Comparison of ENCODE assay signal across 1 cellular context in the genomic region with DNA sequence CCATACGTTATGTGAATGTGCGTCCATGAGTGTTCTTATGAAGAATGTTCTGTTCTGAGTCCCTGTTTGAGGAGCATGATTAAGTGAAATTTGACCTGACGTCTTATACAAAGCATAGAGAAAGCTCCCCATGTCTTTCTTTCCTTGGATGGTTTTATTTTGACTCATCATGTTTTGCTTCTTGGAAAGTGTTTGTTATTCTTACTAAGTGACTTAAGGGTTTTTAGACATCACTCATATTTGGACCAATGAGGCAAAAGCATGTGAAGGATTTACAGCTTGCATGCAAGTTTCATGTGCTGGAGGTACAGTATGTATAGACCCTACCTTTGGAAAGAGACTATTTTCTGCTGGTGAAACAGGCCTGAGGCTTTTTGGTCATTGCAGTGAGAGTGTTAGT.
TF ChIP-seq lines count a peak whose summit lies in the region.

No MANE protein-coding gene starts in this region.

TF ChIP-seq in HEK293, 187 proteins besides CTCF, POLR2A, EP300 and RAD21 (continued from another document and continues in another):
- TF ChIP-seq, protein P1, sequence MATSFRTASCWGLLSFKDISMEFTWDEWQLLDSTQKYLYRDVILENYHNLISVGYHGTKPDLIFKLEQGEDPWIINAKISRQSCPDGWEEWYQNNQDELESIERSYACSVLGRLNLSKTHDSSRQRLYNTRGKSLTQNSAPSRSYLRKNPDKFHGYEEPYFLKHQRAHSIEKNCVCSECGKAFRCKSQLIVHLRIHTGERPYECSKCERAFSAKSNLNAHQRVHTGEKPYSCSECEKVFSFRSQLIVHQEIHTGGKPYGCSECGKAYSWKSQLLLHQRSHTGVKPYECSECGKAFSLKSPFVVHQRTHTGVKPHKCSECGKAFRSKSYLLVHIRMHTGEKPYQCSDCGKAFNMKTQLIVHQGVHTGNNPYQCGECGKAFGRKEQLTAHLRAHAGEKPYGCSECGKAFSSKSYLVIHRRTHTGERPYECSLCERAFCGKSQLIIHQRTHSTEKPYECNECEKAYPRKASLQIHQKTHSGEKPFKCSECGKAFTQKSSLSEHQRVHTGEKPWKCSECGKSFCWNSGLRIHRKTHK (tag by site-specific recombination; IDR thresholded peaks at IDR 0.05), result no peak
- TF ChIP-seq ZNF707 (tag by site-specific recombination; IDR thresholded peaks at IDR 0.05), result no peak
- TF ChIP-seq ZXDB (tag by site-specific recombination; IDR thresholded peaks at IDR 0.05), result 0 out of 2 replicates have a peak, but pooled peaks have one; percentile 33
- no peak for TF ChIP-seq REPIN1 (tag by site-specific recombination; IDR thresholded peaks at IDR 0.05; ENCODE audit: low read depth)
- TF ChIP-seq, protein P2, sequence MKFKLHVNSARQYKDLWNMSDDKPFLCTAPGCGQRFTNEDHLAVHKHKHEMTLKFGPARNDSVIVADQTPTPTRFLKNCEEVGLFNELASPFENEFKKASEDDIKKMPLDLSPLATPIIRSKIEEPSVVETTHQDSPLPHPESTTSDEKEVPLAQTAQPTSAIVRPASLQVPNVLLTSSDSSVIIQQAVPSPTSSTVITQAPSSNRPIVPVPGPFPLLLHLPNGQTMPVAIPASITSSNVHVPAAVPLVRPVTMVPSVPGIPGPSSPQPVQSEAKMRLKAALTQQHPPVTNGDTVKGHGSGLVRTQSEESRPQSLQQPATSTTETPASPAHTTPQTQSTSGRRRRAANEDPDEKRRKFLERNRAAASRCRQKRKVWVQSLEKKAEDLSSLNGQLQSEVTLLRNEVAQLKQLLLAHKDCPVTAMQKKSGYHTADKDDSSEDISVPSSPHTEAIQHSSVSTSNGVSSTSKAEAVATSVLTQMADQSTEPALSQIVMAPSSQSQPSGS (tag by site-specific recombination; IDR thresholded peaks at IDR 0.05; ENCODE audit: low read depth), result no peak
- no peak for TF ChIP-seq ZNF596 (tag by site-specific recombination; IDR thresholded peaks at IDR 0.05)
- TF ChIP-seq ZNF112 (tag by site-specific recombination; IDR thresholded peaks at IDR 0.05), result no peak
- no peak for TF ChIP-seq ZNF354C (tag by site-specific recombination; IDR thresholded peaks at IDR 0.05; ENCODE audit: borderline replicate concordance, low read depth)
- TF ChIP-seq ZNF394 (tag by site-specific recombination; IDR thresholded peaks at IDR 0.05; ENCODE audit: borderline replicate concordance), result 0 out of 2 replicates have a peak, but pooled peaks have one; percentile 11
- peak; percentile 30; the same call in 1 of the 2 replicates for TF ChIP-seq WT1 (tag by site-specific recombination; IDR thresholded peaks at IDR 0.05)
- TF ChIP-seq ZIC2 (tag by site-specific recombination; IDR thresholded peaks at IDR 0.05), result no peak
- TF ChIP-seq ZFHX2 (tag by site-specific recombination; conservative IDR thresholded peaks at IDR 0.05), result no peak
- TF ChIP-seq, protein P3, sequence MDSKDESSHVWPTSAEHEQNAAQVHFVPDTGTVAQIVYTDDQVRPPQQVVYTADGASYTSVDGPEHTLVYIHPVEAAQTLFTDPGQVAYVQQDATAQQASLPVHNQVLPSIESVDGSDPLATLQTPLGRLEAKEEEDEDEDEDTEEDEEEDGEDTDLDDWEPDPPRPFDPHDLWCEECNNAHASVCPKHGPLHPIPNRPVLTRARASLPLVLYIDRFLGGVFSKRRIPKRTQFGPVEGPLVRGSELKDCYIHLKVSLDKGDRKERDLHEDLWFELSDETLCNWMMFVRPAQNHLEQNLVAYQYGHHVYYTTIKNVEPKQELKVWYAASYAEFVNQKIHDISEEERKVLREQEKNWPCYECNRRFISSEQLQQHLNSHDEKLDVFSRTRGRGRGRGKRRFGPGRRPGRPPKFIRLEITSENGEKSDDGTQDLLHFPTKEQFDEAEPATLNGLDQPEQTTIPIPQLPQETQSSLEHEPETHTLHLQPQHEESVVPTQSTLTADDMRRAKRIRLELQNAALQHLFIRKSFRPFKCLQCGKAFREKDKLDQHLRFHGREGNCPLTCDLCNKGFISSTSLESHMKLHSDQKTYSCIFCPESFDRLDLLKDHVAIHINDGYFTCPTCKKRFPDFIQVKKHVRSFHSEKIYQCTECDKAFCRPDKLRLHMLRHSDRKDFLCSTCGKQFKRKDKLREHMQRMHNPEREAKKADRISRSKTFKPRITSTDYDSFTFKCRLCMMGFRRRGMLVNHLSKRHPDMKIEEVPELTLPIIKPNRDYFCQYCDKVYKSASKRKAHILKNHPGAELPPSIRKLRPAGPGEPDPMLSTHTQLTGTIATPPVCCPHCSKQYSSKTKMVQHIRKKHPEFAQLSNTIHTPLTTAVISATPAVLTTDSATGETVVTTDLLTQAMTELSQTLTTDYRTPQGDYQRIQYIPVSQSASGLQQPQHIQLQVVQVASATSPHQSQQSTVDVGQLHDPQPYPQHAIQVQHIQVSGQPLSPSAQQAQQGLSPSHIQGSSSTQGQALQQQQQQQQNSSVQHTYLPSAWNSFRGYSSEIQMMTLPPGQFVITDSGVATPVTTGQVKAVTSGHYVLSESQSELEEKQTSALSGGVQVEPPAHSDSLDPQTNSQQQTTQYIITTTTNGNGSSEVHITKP (tag by site-specific recombination; IDR thresholded peaks at IDR 0.05), result 0 out of 2 replicates have a peak, but pooled peaks have one; percentile 21
- TF ChIP-seq FEZF1 (tag by site-specific recombination; IDR thresholded peaks at IDR 0.05), result peak; percentile 72
- TF ChIP-seq ZNF391 (tag by site-specific recombination; IDR thresholded peaks at IDR 0.05; ENCODE audit: borderline replicate concordance, low read depth), result no peak
- TF ChIP-seq, protein P4, sequence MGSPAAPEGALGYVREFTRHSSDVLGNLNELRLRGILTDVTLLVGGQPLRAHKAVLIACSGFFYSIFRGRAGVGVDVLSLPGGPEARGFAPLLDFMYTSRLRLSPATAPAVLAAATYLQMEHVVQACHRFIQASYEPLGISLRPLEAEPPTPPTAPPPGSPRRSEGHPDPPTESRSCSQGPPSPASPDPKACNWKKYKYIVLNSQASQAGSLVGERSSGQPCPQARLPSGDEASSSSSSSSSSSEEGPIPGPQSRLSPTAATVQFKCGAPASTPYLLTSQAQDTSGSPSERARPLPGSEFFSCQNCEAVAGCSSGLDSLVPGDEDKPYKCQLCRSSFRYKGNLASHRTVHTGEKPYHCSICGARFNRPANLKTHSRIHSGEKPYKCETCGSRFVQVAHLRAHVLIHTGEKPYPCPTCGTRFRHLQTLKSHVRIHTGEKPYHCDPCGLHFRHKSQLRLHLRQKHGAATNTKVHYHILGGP (tag by site-specific recombination; IDR thresholded peaks at IDR 0.05), result peak; percentile 96
- TF ChIP-seq ZNF791 (tag by site-specific recombination; IDR thresholded peaks at IDR 0.05), result no peak
- TF ChIP-seq GFI1B (tag by site-specific recombination; IDR thresholded peaks at IDR 0.05), result 0 out of 2 replicates have a peak, but pooled peaks have one; percentile 25
- 0 out of 2 replicates have a peak, but pooled peaks have one; percentile 39 for TF ChIP-seq KLF10 (tag by site-specific recombination; IDR thresholded peaks at IDR 0.05)
- no peak for TF ChIP-seq ZBTB21 (tag by site-specific recombination; IDR thresholded peaks at IDR 0.05)
- TF ChIP-seq, protein P5, sequence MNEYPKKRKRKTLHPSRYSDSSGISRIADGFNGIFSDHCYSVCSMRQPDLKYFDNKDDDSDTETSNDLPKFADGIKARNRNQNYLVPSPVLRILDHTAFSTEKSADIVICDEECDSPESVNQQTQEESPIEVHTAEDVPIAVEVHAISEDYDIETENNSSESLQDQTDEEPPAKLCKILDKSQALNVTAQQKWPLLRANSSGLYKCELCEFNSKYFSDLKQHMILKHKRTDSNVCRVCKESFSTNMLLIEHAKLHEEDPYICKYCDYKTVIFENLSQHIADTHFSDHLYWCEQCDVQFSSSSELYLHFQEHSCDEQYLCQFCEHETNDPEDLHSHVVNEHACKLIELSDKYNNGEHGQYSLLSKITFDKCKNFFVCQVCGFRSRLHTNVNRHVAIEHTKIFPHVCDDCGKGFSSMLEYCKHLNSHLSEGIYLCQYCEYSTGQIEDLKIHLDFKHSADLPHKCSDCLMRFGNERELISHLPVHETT (tag by site-specific recombination; IDR thresholded peaks at IDR 0.05), result peak; percentile 48; the same call in 1 of the 2 replicates
- TF ChIP-seq ZSCAN16 (tag by site-specific recombination; IDR thresholded peaks at IDR 0.05), result no peak
- no peak for TF ChIP-seq ZNF558 (tag by site-specific recombination; IDR thresholded peaks at IDR 0.05)
- TF ChIP-seq, protein P6, sequence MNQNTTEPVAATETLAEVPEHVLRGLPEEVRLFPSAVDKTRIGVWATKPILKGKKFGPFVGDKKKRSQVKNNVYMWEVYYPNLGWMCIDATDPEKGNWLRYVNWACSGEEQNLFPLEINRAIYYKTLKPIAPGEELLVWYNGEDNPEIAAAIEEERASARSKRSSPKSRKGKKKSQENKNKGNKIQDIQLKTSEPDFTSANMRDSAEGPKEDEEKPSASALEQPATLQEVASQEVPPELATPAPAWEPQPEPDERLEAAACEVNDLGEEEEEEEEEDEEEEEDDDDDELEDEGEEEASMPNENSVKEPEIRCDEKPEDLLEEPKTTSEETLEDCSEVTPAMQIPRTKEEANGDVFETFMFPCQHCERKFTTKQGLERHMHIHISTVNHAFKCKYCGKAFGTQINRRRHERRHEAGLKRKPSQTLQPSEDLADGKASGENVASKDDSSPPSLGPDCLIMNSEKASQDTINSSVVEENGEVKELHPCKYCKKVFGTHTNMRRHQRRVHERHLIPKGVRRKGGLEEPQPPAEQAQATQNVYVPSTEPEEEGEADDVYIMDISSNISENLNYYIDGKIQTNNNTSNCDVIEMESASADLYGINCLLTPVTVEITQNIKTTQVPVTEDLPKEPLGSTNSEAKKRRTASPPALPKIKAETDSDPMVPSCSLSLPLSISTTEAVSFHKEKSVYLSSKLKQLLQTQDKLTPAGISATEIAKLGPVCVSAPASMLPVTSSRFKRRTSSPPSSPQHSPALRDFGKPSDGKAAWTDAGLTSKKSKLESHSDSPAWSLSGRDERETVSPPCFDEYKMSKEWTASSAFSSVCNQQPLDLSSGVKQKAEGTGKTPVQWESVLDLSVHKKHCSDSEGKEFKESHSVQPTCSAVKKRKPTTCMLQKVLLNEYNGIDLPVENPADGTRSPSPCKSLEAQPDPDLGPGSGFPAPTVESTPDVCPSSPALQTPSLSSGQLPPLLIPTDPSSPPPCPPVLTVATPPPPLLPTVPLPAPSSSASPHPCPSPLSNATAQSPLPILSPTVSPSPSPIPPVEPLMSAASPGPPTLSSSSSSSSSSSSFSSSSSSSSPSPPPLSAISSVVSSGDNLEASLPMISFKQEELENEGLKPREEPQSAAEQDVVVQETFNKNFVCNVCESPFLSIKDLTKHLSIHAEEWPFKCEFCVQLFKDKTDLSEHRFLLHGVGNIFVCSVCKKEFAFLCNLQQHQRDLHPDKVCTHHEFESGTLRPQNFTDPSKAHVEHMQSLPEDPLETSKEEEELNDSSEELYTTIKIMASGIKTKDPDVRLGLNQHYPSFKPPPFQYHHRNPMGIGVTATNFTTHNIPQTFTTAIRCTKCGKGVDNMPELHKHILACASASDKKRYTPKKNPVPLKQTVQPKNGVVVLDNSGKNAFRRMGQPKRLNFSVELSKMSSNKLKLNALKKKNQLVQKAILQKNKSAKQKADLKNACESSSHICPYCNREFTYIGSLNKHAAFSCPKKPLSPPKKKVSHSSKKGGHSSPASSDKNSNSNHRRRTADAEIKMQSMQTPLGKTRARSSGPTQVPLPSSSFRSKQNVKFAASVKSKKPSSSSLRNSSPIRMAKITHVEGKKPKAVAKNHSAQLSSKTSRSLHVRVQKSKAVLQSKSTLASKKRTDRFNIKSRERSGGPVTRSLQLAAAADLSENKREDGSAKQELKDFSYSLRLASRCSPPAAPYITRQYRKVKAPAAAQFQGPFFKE (tag by site-specific recombination; IDR thresholded peaks at IDR 0.05; ENCODE audit: borderline replicate concordance), result no peak
- TF ChIP-seq ZFP37 (tag by site-specific recombination; IDR thresholded peaks at IDR 0.05), result 0 out of 2 replicates have a peak, but pooled peaks have one; percentile 30
- TF ChIP-seq, protein P7, sequence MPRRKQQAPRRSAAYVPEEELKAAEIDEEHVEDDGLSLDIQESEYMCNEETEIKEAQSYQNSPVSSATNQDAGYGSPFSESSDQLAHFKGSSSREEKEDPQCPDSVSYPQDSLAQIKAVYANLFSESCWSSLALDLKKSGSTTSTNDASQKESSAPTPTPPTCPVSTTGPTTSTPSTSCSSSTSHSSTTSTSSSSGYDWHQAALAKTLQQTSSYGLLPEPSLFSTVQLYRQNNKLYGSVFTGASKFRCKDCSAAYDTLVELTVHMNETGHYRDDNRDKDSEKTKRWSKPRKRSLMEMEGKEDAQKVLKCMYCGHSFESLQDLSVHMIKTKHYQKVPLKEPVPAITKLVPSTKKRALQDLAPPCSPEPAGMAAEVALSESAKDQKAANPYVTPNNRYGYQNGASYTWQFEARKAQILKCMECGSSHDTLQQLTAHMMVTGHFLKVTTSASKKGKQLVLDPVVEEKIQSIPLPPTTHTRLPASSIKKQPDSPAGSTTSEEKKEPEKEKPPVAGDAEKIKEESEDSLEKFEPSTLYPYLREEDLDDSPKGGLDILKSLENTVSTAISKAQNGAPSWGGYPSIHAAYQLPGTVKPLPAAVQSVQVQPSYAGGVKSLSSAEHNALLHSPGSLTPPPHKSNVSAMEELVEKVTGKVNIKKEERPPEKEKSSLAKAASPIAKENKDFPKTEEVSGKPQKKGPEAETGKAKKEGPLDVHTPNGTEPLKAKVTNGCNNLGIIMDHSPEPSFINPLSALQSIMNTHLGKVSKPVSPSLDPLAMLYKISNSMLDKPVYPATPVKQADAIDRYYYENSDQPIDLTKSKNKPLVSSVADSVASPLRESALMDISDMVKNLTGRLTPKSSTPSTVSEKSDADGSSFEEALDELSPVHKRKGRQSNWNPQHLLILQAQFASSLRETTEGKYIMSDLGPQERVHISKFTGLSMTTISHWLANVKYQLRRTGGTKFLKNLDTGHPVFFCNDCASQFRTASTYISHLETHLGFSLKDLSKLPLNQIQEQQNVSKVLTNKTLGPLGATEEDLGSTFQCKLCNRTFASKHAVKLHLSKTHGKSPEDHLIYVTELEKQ (tag by site-specific recombination; IDR thresholded peaks at IDR 0.05; ENCODE audit: borderline replicate concordance), result no peak
- TF ChIP-seq OSR2 (tag by site-specific recombination; IDR thresholded peaks at IDR 0.05), result 0 out of 2 replicates have a peak, but pooled peaks have one; percentile 49
- no peak for TF ChIP-seq PRDM1 (tag by site-specific recombination; IDR thresholded peaks at IDR 0.05)
- TF ChIP-seq, protein P8, sequence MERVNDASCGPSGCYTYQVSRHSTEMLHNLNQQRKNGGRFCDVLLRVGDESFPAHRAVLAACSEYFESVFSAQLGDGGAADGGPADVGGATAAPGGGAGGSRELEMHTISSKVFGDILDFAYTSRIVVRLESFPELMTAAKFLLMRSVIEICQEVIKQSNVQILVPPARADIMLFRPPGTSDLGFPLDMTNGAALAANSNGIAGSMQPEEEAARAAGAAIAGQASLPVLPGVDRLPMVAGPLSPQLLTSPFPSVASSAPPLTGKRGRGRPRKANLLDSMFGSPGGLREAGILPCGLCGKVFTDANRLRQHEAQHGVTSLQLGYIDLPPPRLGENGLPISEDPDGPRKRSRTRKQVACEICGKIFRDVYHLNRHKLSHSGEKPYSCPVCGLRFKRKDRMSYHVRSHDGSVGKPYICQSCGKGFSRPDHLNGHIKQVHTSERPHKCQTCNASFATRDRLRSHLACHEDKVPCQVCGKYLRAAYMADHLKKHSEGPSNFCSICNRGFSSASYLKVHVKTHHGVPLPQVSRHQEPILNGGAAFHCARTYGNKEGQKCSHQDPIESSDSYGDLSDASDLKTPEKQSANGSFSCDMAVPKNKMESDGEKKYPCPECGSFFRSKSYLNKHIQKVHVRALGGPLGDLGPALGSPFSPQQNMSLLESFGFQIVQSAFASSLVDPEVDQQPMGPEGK (tag by site-specific recombination; IDR thresholded peaks at IDR 0.05), result peak; percentile 42; the same call in 1 of the 2 replicates
